In genomic region chr9:128770286-128770685, GRCh38 we compare ENCODE assay signal across 9 cellular contexts. TPM values are rescaled to one million over a fixed set of nuclear protein-coding genes. Genes with fewer than 3 reads are reported as not detected.
DNase-seq lines count a peak whose midpoint lies in the region; ATAC-seq and TF ChIP-seq lines count a peak whose summit lies in the region.
"Had no signal": no experiment of that assay in that cellular context is flagged by ENCODE, and none has a peak within 500 bp of the region (broad histone marks: within the 10 kb centered on the region; RNA-seq: fewer than 3 reads in every experiment).

No MANE protein-coding gene starts in this region.

- H3K4me1 ChIP-seq in HCT116 (ENCODE audit: control insufficient read depth in 1 of 2, insufficient read depth in 2 of 2, low read length in 2 of 2): peaks cover 11 to 23% of the 10 kb centered on the region in 2 experiments; a peak in 3 of 4 replicates
- H3K4me1 ChIP-seq in sigmoid colon: peaks cover 0 to 31% (median 19%) of the 10 kb centered on the region in 4 donors

- peak overlapping the region; percentile 97 for H3K4me2 ChIP-seq in HCT116 (ENCODE audit: low read length)

- H3K36me3 ChIP-seq in HCT116 (ENCODE audit: control insufficient read depth in 1 of 2, insufficient read depth in 2 of 2, low read length in 2 of 2) (no peaks in the 10 kb centered on the region), sigmoid colon (peaks cover 0 to 7% (median 0%) of the 10 kb centered on the region in 4 donors)

- DNase-seq in HCT116 (ENCODE audit: low read depth, low spot score) (no peak), fibroblast of the aortic adventitia (ENCODE audit: low read depth) (no peak), sigmoid colon (no peak), OCI-M2 (lab: John Stamatoyannopoulos, UW; ENCODE audit: unreplicated experiment) (no peak), NCI-H1930 (lab: John Stamatoyannopoulos, UW) (no peak), HCEC 1CT (no peak)
- DNase-seq: activated gamma-delta T cell treated with Interleukin-2 at 50 U/mL for 16 hours, Kasumi-1 had no signal

- no peak for TF ChIP-seq POLR2A in HCT116 (IDR thresholded peaks at IDR 0.05; ENCODE audit: borderline replicate concordance, extremely low read depth, insufficient read depth, insufficient read length)
- no peak for TF ChIP-seq POLR2A in sigmoid colon (IDR thresholded peaks at IDR 0.05)

- CTCF ChIA-PET in HCT116 (lab: Charles Lee): no interaction called here

- H3K27me3 ChIP-seq in HCT116 (ENCODE audit: insufficient read depth, low read length) (no peaks in the 10 kb centered on the region), sigmoid colon (no peaks in the 10 kb centered on the region)

- no peaks in the 10 kb centered on the region for H3K79me2 ChIP-seq in HCT116 (ENCODE audit: insufficient read depth, low read length)

- RAD21 ChIA-PET in HCT116 (lab: Charles Lee; ENCODE audit: low non-redundant PET in 1 of 2, low total read pairs in 2 of 2, uncharacterized antibody in 2 of 2, unreplicated experiment in 2 of 2): no interaction called here

- no peaks in the 10 kb centered on the region for H4K20me1 ChIP-seq in HCT116 (ENCODE audit: insufficient read depth)

- TF ChIP-seq EP300 in sigmoid colon (IDR thresholded peaks at IDR 0.05): no peak

- ATAC-seq in HCT116: no peak

- no peak overlapping the region for H2AFZ ChIP-seq in HCT116 (ENCODE audit: low read depth, low read length, poor library complexity, severe bottlenecking)

- intact Hi-C loops in HCT116 (cut with micrococcal nuclease) (no loop called here), sigmoid colon (cut with DNase I) (loop anchor here (2.0 kb wide), 1 partner anchor 45 kb away; the partner anchor contains the start of gene ZDHHC12)

- no peak overlapping the region; the same call in 1 of the 2 replicates for H3K9ac ChIP-seq in HCT116 (ENCODE audit: low read length)

- BruUV-seq in HCT116 (replicated peaks; lab: Mats Ljungman, UMichigan): no TSS peak

- H3K9me3 ChIP-seq in HCT116 (ENCODE audit: control insufficient read depth in 1 of 2, insufficient read depth in 1 of 2, low read depth in 1 of 2, low read length in 2 of 2) (no peaks in the 10 kb centered on the region), sigmoid colon (no peaks in the 10 kb centered on the region)

- H3K4me3 ChIP-seq in HCT116 (replicated peaks in 1 of 2; ENCODE audit: low read depth in 1 of 2, low read length in 2 of 2) (peak overlapping the region; percentile 94 to 96; a peak in 3 of 4 replicates), fibroblast of the aortic adventitia (ENCODE audit: low read depth, low read length) (peak overlapping the region; percentile 99), sigmoid colon (peak overlapping the region in 3 of 4 donors; percentile 95 to 99 (median 99))

- TF ChIP-seq RAD21 in HCT116 (IDR thresholded peaks at IDR 0.05; ENCODE audit: low read depth): no peak

- POLR2A ChIA-PET in HCT116 (lab: Charles Lee): no interaction called here

- TF ChIP-seq CTCF in HCT116 (IDR thresholded peaks at IDR 0.05 in 2 of 3, conservative IDR thresholded peaks at IDR 0.05 in 1 of 3; ENCODE audit: borderline replicate concordance in 1 of 3, insufficient read depth in 1 of 3, low read depth in 2 of 3, low read length in 2 of 3): no peak
- TF ChIP-seq CTCF in VCaP (conservative IDR thresholded peaks at IDR 0.05): no peak
- TF ChIP-seq CTCF in fibroblast of the aortic adventitia (IDR thresholded peaks at IDR 0.05; ENCODE audit: insufficient read depth, low read length): no peak
- no peak for TF ChIP-seq CTCF in sigmoid colon (IDR thresholded peaks at IDR 0.05)

- H3K27ac ChIP-seq in HCT116 (ENCODE audit: low read depth, low read length): no peak overlapping the region
- H3K27ac ChIP-seq in VCaP: peak overlapping the region; percentile 96
- H3K27ac ChIP-seq in sigmoid colon: peak overlapping the region in 3 of 4 donors; percentile 89 to 96 (median 93)

- WGBS in sigmoid colon, 2 donors: 83 to 95% methylated on average over 4 of the region's 4 CpGs

- H3K9me2 ChIP-seq in HCT116 (ENCODE audit: insufficient read depth): no peaks in the 10 kb centered on the region

TF ChIP-seq in HCT116, 20 proteins besides CTCF, POLR2A, EP300 and RAD21:
- TF ChIP-seq EGR1 (IDR thresholded peaks at IDR 0.05; ENCODE audit: low read depth): no peak
- no peak for TF ChIP-seq MAX (IDR thresholded peaks at IDR 0.05)
- no peak for TF ChIP-seq ZNF274 (IDR thresholded peaks at IDR 0.05; ENCODE audit: low read depth, low read length)
- TF ChIP-seq SRF (IDR thresholded peaks at IDR 0.05; ENCODE audit: low read depth): no peak
- no peak for TF ChIP-seq ZFX (IDR thresholded peaks at IDR 0.05)
- TF ChIP-seq YY1 (IDR thresholded peaks at IDR 0.05; ENCODE audit: extremely low read depth, insufficient replicate concordance, low read depth, low read length): no peak
- no peak for TF ChIP-seq SP1 (IDR thresholded peaks at IDR 0.05; ENCODE audit: low read depth)
- TF ChIP-seq POLR2AphosphoS5 (IDR thresholded peaks at IDR 0.05; ENCODE audit: low read depth, low read length): no peak
- TF ChIP-seq ZBTB33 (IDR thresholded peaks at IDR 0.05; ENCODE audit: extremely low read depth, insufficient replicate concordance, low read length): no peak
- no peak for TF ChIP-seq CBX3 (IDR thresholded peaks at IDR 0.05; ENCODE audit: low read depth)
TF ChIP-seq in HCT116: peak in this region for 0.

RNA-seq across cellular contexts. Expression of gene ZER1, which starts 1.4 kb away (rescaled TPM):
- total RNA-seq in HCT116 (2021; ENCODE audit: unreplicated experiment) (18.0 TPM), fibroblast of the aortic adventitia (ENCODE audit: low replicate concordance) (24.3 and 76.3 TPM in 2 replicates), sigmoid colon (10 to 100 TPM; 41.6 to 65.4 (median 51.9) TPM)
- 18.5 and 18.7 TPM in 2 replicates for polyA plus RNA-seq in HCT116 (2012)
- 10 to 100 TPM; 30.0 to 37.9 (median 34.8) TPM for polyA plus RNA-seq in sigmoid colon

RNA-seq across cellular contexts. Expression of gene TBC1D13, which starts 16.8 kb away (rescaled TPM):
- total RNA-seq in HCT116 (2021; ENCODE audit: unreplicated experiment) (17.5 TPM), fibroblast of the aortic adventitia (ENCODE audit: low replicate concordance) (21.0 and 24.2 TPM in 2 replicates), sigmoid colon (10 to 100 TPM; 13.0 to 25.8 (median 17.8) TPM)
- 8.7 and 12.1 TPM in 2 replicates for polyA plus RNA-seq in HCT116 (2012)
- polyA plus RNA-seq in sigmoid colon: 10 to 100 TPM in 2 of 3 donors, 1 to 10 TPM in 1; 9.0 to 18.0 (median 10.4) TPM

RNA-seq across cellular contexts. Expression of gene ZDHHC12, which starts 46.4 kb away (rescaled TPM):
- 57.6 TPM for total RNA-seq in HCT116 (2021; ENCODE audit: unreplicated experiment)
- 86.3 and 86.6 TPM in 2 replicates for polyA plus RNA-seq in HCT116 (2012)
- total RNA-seq in fibroblast of the aortic adventitia (ENCODE audit: low replicate concordance): 18.9 and 31.2 TPM in 2 replicates
- 10 to 100 TPM; 13.3 to 46.2 (median 15.3) TPM for total RNA-seq in sigmoid colon
- 100 to 1,000 TPM in 1 of 3 donors, 10 to 100 TPM in 2; 72.6 to 123 (median 73.9) TPM for polyA plus RNA-seq in sigmoid colon

RNA-seq across cellular contexts. Expression of gene ENDOG, which starts 48.0 kb away (rescaled TPM):
- total RNA-seq in HCT116 (2021; ENCODE audit: unreplicated experiment) (27.2 TPM), fibroblast of the aortic adventitia (ENCODE audit: low replicate concordance) (11.1 and 14.3 TPM in 2 replicates), sigmoid colon (10 to 100 TPM in 2 of 4 donors, 1 to 10 TPM in 2; 5.9 to 15.7 (median 9.0) TPM)
- polyA plus RNA-seq in HCT116 (2012): 24.5 and 25.1 TPM in 2 replicates
- 10 to 100 TPM; 30.6 to 49.0 (median 37.9) TPM for polyA plus RNA-seq in sigmoid colon

RNA-seq across cellular contexts. Expression of gene SPOUT1, which starts 59.3 kb away (rescaled TPM):
- total RNA-seq in HCT116 (2021; ENCODE audit: unreplicated experiment) (70.4 TPM), fibroblast of the aortic adventitia (ENCODE audit: low replicate concordance) (14.9 and 15.0 TPM in 2 replicates), sigmoid colon (10 to 100 TPM; 12.1 to 31.6 (median 25.9) TPM)
- 52.9 and 59.4 TPM in 2 replicates for polyA plus RNA-seq in HCT116 (2012)
- 10 to 100 TPM in 1 of 3 donors, 1 to 10 TPM in 2; 4.8 to 28.1 (median 5.8) TPM for polyA plus RNA-seq in sigmoid colon
